16 cellular contexts compared by ENCODE assay signal in the genomic region with DNA sequence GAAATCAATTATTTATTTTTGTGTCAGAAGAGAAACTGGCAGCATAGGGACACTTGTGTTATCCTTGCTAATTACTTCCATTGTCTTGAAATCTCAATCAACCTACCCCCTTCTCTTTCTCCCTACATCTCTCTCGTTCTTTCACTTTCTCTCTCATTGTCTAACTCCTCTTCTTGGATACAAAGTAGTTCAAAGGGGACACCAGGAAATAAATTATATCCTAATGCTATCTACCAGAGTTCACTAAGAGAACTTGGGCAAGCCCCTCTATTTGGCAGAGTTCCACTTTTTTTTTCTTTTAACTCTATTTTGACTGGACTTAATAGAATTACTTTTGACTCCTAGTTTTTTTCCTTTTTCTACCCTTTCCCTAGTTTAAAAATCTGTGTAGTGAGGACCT.
A peak's percentile ranks its signal among the peaks of the same experiment; 100 is the strongest.
DNase-seq lines count a peak whose midpoint lies in the region; ATAC-seq and TF ChIP-seq lines count a peak whose summit lies in the region.
"Had no signal": no experiment of that assay in that cellular context is flagged by ENCODE, and none has a peak within 500 bp of the region (broad histone marks: within the 10 kb centered on the region; RNA-seq: fewer than 3 reads in every experiment).

No MANE protein-coding gene starts in this region.

- H3K9me3 Mint-ChIP-seq in naive B cell: no peaks in the 10 kb centered on the region
- H3K9me3 Mint-ChIP-seq: CD8-positive, alpha-beta T cell; H9 had no signal

- ATAC-seq in naive B cell (ENCODE audit: low read depth in 2 of 2) (no peak), HG03045 (IDR thresholded peaks at IDR 0.05; ENCODE audit: unreplicated experiment) (no peak)
- ATAC-seq: CD8-positive, alpha-beta T cell had no signal

- DNase-seq in NCI-H2029 treated with DMSO at 0.1 percent for 48 hours (lab: John Stamatoyannopoulos, UW) (peak; percentile 51), NCI-H2029 (lab: John Stamatoyannopoulos, UW) (no peak), SJSA1 (ENCODE audit: low read depth in 1 of 2, low spot score in 2 of 2) (peak in 1 of 2 experiments; percentile 54), naive B cell (no peak), esophagus muscularis mucosa (ENCODE audit: extremely low spot score) (no peak)
- no peak for DNase-seq in activated CD4-positive, alpha-beta T cell treated with anti-CD3 and anti-CD28 coated beads, Interleukin-2, amount 50 U/mL, for 4 hours
- no peak for DNase-seq in activated naive CD4-positive, alpha-beta T cell treated with anti-CD3 and anti-CD28 coated beads, Interleukin-2, amount 50 U/mL, for 16 hours
- DNase-seq: CD8-positive, alpha-beta T cell; DMS79 treated with DMSO at 0.1 percent for 48 hours; H9; MV-4-11; NCI-H1417 treated with DMSO at 0.1 percent for 48 hours; NCI-H2227 treated with DMSO at 0.1 percent for 48 hours; NCI-H524 had no signal

- H3K4me3 Mint-ChIP-seq in naive B cell: no peak overlapping the region
- H3K4me3 Mint-ChIP-seq: CD8-positive, alpha-beta T cell; H9 had no signal

- H3K27me3 ChIP-seq in SJSA1 (replicated peaks): no peaks in the 10 kb centered on the region
- no peaks in the 10 kb centered on the region for H3K27me3 ChIP-seq in esophagus muscularis mucosa

- 0 out of 2 replicates have a peak, but pooled peaks cover 4% of the 10 kb centered on the region for H3K36me3 ChIP-seq in SJSA1
- no peaks in the 10 kb centered on the region for H3K36me3 ChIP-seq in esophagus muscularis mucosa

- H3K4me3 ChIP-seq in SJSA1 (no peak overlapping the region), esophagus muscularis mucosa (no peak overlapping the region)

- no peaks in the 10 kb centered on the region for H3K27me3 Mint-ChIP-seq in naive B cell

- TF ChIP-seq EP300 in esophagus muscularis mucosa (IDR thresholded peaks at IDR 0.05): no peak

- no peak for TF ChIP-seq CTCF in esophagus muscularis mucosa (IDR thresholded peaks at IDR 0.05)

- WGBS in esophagus muscularis mucosa: 65% methylated on average over 1 of the region's 1 CpG

- peak overlapping the region; percentile 77 for H3K27ac ChIP-seq in SJSA1
- H3K27ac ChIP-seq in esophagus muscularis mucosa (replicated peaks in 1 of 4): no peak overlapping the region
- H3K27ac ChIP-seq: 22Rv1 had no signal

- intact Hi-C loops in esophagus muscularis mucosa (cut with DNase I): loop anchor here (10.0 kb wide), 1 partner anchor 104 kb away; the partner anchor contains the start of gene MEF2C

- peak overlapping the region in 4 of 6 donors; percentile 31 to 95 (median 61) for H3K27ac Mint-ChIP-seq in naive B cell
- H3K27ac Mint-ChIP-seq: CD8-positive, alpha-beta T cell; H9 had no signal

- TF ChIP-seq POLR2A in esophagus muscularis mucosa (IDR thresholded peaks at IDR 0.05; ENCODE audit: low read depth): no peak

- H3K4me1 ChIP-seq in SJSA1 (replicated peaks): peaks cover 50% of the 10 kb centered on the region
- peaks cover 11 to 14% (median 13%) of the 10 kb centered on the region in 4 donors for H3K4me1 ChIP-seq in esophagus muscularis mucosa

- H3K4me1 Mint-ChIP-seq in naive B cell: peaks cover 40 to 55% (median 51%) of the 10 kb centered on the region in 3 donors

- H3K36me3 Mint-ChIP-seq in naive B cell: peaks cover 4 to 33% of the 10 kb centered on the region in 2 donors
- H3K36me3 Mint-ChIP-seq: CD8-positive, alpha-beta T cell had no signal

- H3K9me3 ChIP-seq in SJSA1 (replicated peaks) (no peaks in the 10 kb centered on the region), esophagus muscularis mucosa (no peaks in the 10 kb centered on the region)
